In the genomic region with DNA sequence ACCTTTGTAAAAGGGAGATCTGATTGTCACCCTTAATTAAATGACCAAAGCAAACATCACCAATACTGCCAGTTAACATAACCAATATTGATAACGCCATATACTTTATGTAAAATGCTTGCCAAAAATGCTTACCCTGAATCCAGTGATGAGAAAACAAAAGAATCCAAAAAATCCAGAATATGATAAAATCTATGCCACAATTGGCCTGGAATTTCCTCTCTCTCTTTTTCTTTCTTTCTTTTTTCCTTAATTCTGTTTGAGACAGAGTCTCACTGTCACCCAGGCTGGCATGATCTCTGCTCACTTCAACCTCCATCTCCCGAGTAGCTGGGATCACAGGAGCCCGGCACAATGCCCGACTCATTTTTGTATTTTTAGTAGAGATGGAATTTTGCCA, we compare ENCODE assay signal across 1 cellular context.
TF ChIP-seq lines count a peak whose summit lies in the region.

No MANE protein-coding gene starts in this region.

TF ChIP-seq in HCT116, 20 proteins besides CTCF, POLR2A, EP300 and RAD21 (continued from another document):
- TF ChIP-seq EZH2phosphoT487 (IDR thresholded peaks at IDR 0.05; ENCODE audit: borderline replicate concordance) (no peak), SP1 (IDR thresholded peaks at IDR 0.05; ENCODE audit: low read depth) (no peak), ELF1 (IDR thresholded peaks at IDR 0.05; ENCODE audit: borderline replicate concordance, low read depth) (no peak)
